Comparison of ENCODE assay signal across 8 cellular contexts in the genomic region with DNA sequence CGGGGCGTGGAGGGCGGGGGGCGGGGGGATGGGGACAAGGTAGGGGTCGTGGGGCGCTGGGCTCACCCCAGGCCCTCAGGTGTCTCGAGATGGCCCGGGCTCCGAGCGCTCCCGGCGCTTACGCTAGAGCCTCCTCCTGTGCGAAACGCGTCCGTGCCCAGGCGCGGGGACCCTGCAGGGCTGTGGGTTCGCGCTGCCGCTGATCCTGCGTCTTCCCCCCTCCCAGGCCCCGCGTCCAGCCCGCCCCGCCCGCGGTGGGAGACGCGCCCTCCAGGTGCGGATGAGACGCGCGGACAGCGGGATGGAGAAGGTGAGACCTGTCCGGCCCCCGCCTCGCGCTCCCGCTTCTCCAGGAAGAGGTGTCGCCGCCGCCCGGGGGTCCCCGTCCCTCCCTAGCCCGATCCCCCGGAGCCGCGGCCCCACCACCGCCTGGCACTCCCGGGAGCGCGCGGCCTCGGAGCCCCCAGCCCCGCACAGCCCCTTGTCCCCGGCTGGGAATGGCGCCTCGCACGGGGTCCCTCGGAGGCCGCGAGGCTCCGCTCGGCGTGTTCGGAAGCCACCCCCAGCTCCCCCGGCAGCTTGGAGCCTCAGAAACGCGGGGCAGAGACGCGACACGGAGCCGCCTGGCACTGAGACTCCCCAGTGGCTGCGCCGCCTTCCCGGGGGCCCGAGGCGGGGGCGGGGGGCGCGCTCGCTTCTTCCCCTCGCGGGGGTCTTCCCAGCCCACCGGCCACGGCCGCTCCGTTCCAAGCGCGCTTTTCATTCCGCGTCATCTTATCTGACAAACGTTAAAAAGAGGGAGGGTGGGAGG. TPM values are rescaled to one million over a fixed set of nuclear protein-coding genes. Genes with fewer than 3 reads are reported as not detected.
A peak's percentile ranks its signal among the peaks of the same experiment; 100 is the strongest.
DNase-seq lines count a peak whose midpoint lies in the region; ATAC-seq and TF ChIP-seq lines count a peak whose summit lies in the region.

No MANE protein-coding gene starts in this region.

- peaks cover 11% of the 10 kb centered on the region for H3K4me1 ChIP-seq in CD4-positive, CD25-positive, alpha-beta regulatory T cell (ENCODE audit: control insufficient read depth, insufficient read depth, low read length, poor library complexity, severe bottlenecking)

- peak; percentile 47 to 48 for ATAC-seq in CD4-positive, CD25-positive, alpha-beta regulatory T cell (ENCODE audit: low read depth in 2 of 2)
- ATAC-seq in effector memory CD8-positive, alpha-beta T cell (replicated peaks), result peak; percentile 67
- peak; percentile 52 to 62 for ATAC-seq in natural killer cell treated with Interleukin-12 subunit alpha and Interleukin-12 subunit beta and Interleukin-15 and Interleukin-18, amount 100 ng/mL, for 72 hours
- no peak for ATAC-seq in HG02678 (IDR thresholded peaks at IDR 0.05; ENCODE audit: unreplicated experiment)
- no peak for ATAC-seq in GM19328 (IDR thresholded peaks at IDR 0.05; ENCODE audit: unreplicated experiment)

- no peaks in the 10 kb centered on the region for H3K36me3 ChIP-seq in CD4-positive, CD25-positive, alpha-beta regulatory T cell (ENCODE audit: control insufficient read depth, insufficient read depth, low read length)

- peak overlapping the region; percentile 62 for H3K27ac ChIP-seq in CD4-positive, CD25-positive, alpha-beta regulatory T cell (ENCODE audit: insufficient read depth, low read length, poor library complexity, severe bottlenecking)

- peaks cover 7 to 17% (median 10%) of the 10 kb centered on the region in 4 donors for H3K4me1 Mint-ChIP-seq in CD4-positive, CD25-positive, alpha-beta regulatory T cell
- H3K4me1 Mint-ChIP-seq in effector memory CD8-positive, alpha-beta T cell (ENCODE audit: low read depth in 2 of 2), result peaks cover 6 to 8% of the 10 kb centered on the region in 2 donors
- peaks cover 16 to 19% of the 10 kb centered on the region in 2 donors for H3K4me1 Mint-ChIP-seq in natural killer cell treated with Interleukin-12 subunit alpha and Interleukin-12 subunit beta and Interleukin-15 and Interleukin-18, amount 100 ng/mL, for 72 hours (ENCODE audit: low read depth in 2 of 2)
- H3K4me1 Mint-ChIP-seq in HFFc6 (ENCODE audit: low read depth), result peaks cover 6% of the 10 kb centered on the region

- peaks cover 0 to 8% (median 1%) of the 10 kb centered on the region in 7 donors for H3K9me3 Mint-ChIP-seq in CD4-positive, CD25-positive, alpha-beta regulatory T cell
- peaks cover 5 to 12% of the 10 kb centered on the region in 2 donors for H3K9me3 Mint-ChIP-seq in effector memory CD8-positive, alpha-beta T cell
- H3K9me3 Mint-ChIP-seq in natural killer cell treated with Interleukin-12 subunit alpha and Interleukin-12 subunit beta and Interleukin-15 and Interleukin-18, amount 100 ng/mL, for 72 hours, result peaks cover 4% of the 10 kb centered on the region
- peaks cover 5% of the 10 kb centered on the region for H3K9me3 Mint-ChIP-seq in HFFc6

- H3K4me3 ChIP-seq in CD4-positive, CD25-positive, alpha-beta regulatory T cell (ENCODE audit: low read depth, low read length), result no peak overlapping the region

- TF ChIP-seq CTCF in HFFc6 (IDR thresholded peaks at IDR 0.05), result no peak

- no peaks in the 10 kb centered on the region for H3K27me3 ChIP-seq in CD4-positive, CD25-positive, alpha-beta regulatory T cell (ENCODE audit: control insufficient read depth, insufficient read depth, low read length)

- H3K27ac Mint-ChIP-seq in CD4-positive, CD25-positive, alpha-beta regulatory T cell, result no peak overlapping the region
- H3K27ac Mint-ChIP-seq in effector memory CD8-positive, alpha-beta T cell, result no peak overlapping the region
- H3K27ac Mint-ChIP-seq in natural killer cell treated with Interleukin-12 subunit alpha and Interleukin-12 subunit beta and Interleukin-15 and Interleukin-18, amount 100 ng/mL, for 72 hours, result no peak overlapping the region
- no peak overlapping the region for H3K27ac Mint-ChIP-seq in HFFc6

- H3K4me3 Mint-ChIP-seq in CD4-positive, CD25-positive, alpha-beta regulatory T cell, result no peak overlapping the region
- H3K4me3 Mint-ChIP-seq in effector memory CD8-positive, alpha-beta T cell, result no peak overlapping the region
- no peak overlapping the region for H3K4me3 Mint-ChIP-seq in natural killer cell treated with Interleukin-12 subunit alpha and Interleukin-12 subunit beta and Interleukin-15 and Interleukin-18, amount 100 ng/mL, for 72 hours
- no peak overlapping the region for H3K4me3 Mint-ChIP-seq in HFFc6

- H3K27me3 Mint-ChIP-seq in CD4-positive, CD25-positive, alpha-beta regulatory T cell, result no peaks in the 10 kb centered on the region
- no peaks in the 10 kb centered on the region for H3K27me3 Mint-ChIP-seq in effector memory CD8-positive, alpha-beta T cell
- H3K27me3 Mint-ChIP-seq in natural killer cell treated with Interleukin-12 subunit alpha and Interleukin-12 subunit beta and Interleukin-15 and Interleukin-18, amount 100 ng/mL, for 72 hours, result peaks cover 0 to 3% of the 10 kb centered on the region in 2 donors
- H3K27me3 Mint-ChIP-seq in HFFc6 (ENCODE audit: insufficient read depth), result peaks cover 11% of the 10 kb centered on the region

- peaks cover 0 to 6% of the 10 kb centered on the region in 2 experiments for H3K9me3 ChIP-seq in CD4-positive, CD25-positive, alpha-beta regulatory T cell (ENCODE audit: control insufficient read depth in 2 of 2, low read length in 2 of 2)

- H3K36me3 Mint-ChIP-seq in CD4-positive, CD25-positive, alpha-beta regulatory T cell, result no peaks in the 10 kb centered on the region
- peaks cover 15% of the 10 kb centered on the region for H3K36me3 Mint-ChIP-seq in effector memory CD8-positive, alpha-beta T cell (ENCODE audit: insufficient read depth)
- H3K36me3 Mint-ChIP-seq in natural killer cell treated with Interleukin-12 subunit alpha and Interleukin-12 subunit beta and Interleukin-15 and Interleukin-18, amount 100 ng/mL, for 72 hours, result peaks cover 6% of the 10 kb centered on the region
- H3K36me3 Mint-ChIP-seq in HFFc6 (ENCODE audit: low read depth), result peaks cover 5% of the 10 kb centered on the region; the same call in 1 of the 2 replicates

- peak; percentile 30 to 56 (median 54) for DNase-seq in CD4-positive, CD25-positive, alpha-beta regulatory T cell
- DNase-seq in T-helper 22 cell (ENCODE audit: low read depth), result peak; percentile 45
- DNase-seq in effector memory CD8-positive, alpha-beta T cell, result peak; percentile 41 to 51 (median 48)
- DNase-seq in natural killer cell treated with Interleukin-12 subunit alpha and Interleukin-12 subunit beta and Interleukin-15 and Interleukin-18, amount 100 ng/mL, for 72 hours (ENCODE audit: low spot score), result no peak
- no peak for DNase-seq in amniotic stem cell (lab: John Stamatoyannopoulos, UW)
- DNase-seq in HFFc6, result no peak

RNA-seq across cellular contexts. Expression of a gene that starts 27.6 kb away (rescaled TPM):
- 60.0 TPM for total RNA-seq in CD4-positive, CD25-positive, alpha-beta regulatory T cell
- 10 to 100 TPM; 25.3 to 40.7 (median 28.8) TPM for polyA plus RNA-seq in CD4-positive, CD25-positive, alpha-beta regulatory T cell
- 10 to 100 TPM; 53.2 to 56.4 TPM for total RNA-seq in natural killer cell treated with Interleukin-12 subunit alpha and Interleukin-12 subunit beta and Interleukin-15 and Interleukin-18, amount 100 ng/mL, for 72 hours
- total RNA-seq in HFFc6 (2021; fragmentation: NEBNext Ultra II Directional; extraction: Animal tissue kit (Norgen Biotek cat#: 25700)), result 10 to 100 TPM; 41.4 to 53.6 (median 49.0) TPM

RNA-seq across cellular contexts. Expression of a gene that starts 52.7 kb away (rescaled TPM):
- total RNA-seq in CD4-positive, CD25-positive, alpha-beta regulatory T cell, result 0.42 TPM
- under 1 TPM in 3 of 4 donors, not detected in 1; 0.07 to 0.09 (median 0.07) TPM for polyA plus RNA-seq in CD4-positive, CD25-positive, alpha-beta regulatory T cell
- under 1 TPM; 0.17 to 0.33 TPM for total RNA-seq in natural killer cell treated with Interleukin-12 subunit alpha and Interleukin-12 subunit beta and Interleukin-15 and Interleukin-18, amount 100 ng/mL, for 72 hours
- under 1 TPM in 5 of 6 experiments, not detected in 1; 0.14 to 0.99 (median 0.47) TPM for total RNA-seq in HFFc6 (2021; fragmentation: NEBNext Ultra II Directional; extraction: Animal tissue kit (Norgen Biotek cat#: 25700))

Comparison
In these comparisons a context has a peak if more than half of its experiments do, and no peak if none do; other contexts are left out.
1. ATAC-seq: peak in CD4-positive, CD25-positive, alpha-beta regulatory T cell (2 of 2), effector memory CD8-positive, alpha-beta T cell (single experiment) and natural killer cell treated with Interleukin-12 subunit alpha and Interleukin-12 subunit beta and Interleukin-15 and Interleukin-18, amount 100 ng/mL, for 72 hours (2 of 2); none in HG02678 (single experiment) and GM19328 (single experiment).
2. DNase-seq: peak in CD4-positive, CD25-positive, alpha-beta regulatory T cell (3 of 3), T-helper 22 cell (single experiment) and effector memory CD8-positive, alpha-beta T cell (3 of 3); none in natural killer cell treated with Interleukin-12 subunit alpha and Interleukin-12 subunit beta and Interleukin-15 and Interleukin-18, amount 100 ng/mL, for 72 hours (single experiment), amniotic stem cell (single experiment) and HFFc6 (single experiment).